In genomic region chr10:124731551-124731950, GRCh38 we compare ENCODE assay signal across 18 cellular contexts. TPM values are rescaled to one million over a fixed set of nuclear protein-coding genes. Genes with fewer than 3 reads are reported as not detected.
A peak's percentile ranks its signal among the peaks of the same experiment; 100 is the strongest.
DNase-seq lines count a peak whose midpoint lies in the region; TF ChIP-seq lines count a peak whose summit lies in the region.
"Had no signal": no experiment of that assay in that cellular context is flagged by ENCODE, and none has a peak within 500 bp of the region (broad histone marks: within the 10 kb centered on the region; RNA-seq: fewer than 3 reads in every experiment).

No MANE protein-coding gene starts in this region.

- H3K27ac ChIP-seq in breast epithelium (peak overlapping the region; percentile 64 to 73), colonic mucosa (peak overlapping the region; percentile 43), neutrophil (peak overlapping the region; percentile 7), transverse colon (peak overlapping the region in 3 of 4 donors; percentile 86 to 91 (median 87))

- H3K4me1 ChIP-seq in breast epithelium: peaks cover 5 to 17% of the 10 kb centered on the region in 2 donors
- peaks cover 50% of the 10 kb centered on the region for H3K4me1 ChIP-seq in colonic mucosa
- peaks cover 29 to 38% of the 10 kb centered on the region in 2 experiments for H3K4me1 ChIP-seq in neutrophil (ENCODE audit: control insufficient read depth in 1 of 2, insufficient read depth in 1 of 2, low read depth in 1 of 2, low read length in 1 of 2)
- peaks cover 68 to 100% (median 82%) of the 10 kb centered on the region in 4 donors for H3K4me1 ChIP-seq in transverse colon
- H3K4me1 ChIP-seq: HAP-1 had no signal

- H3K4me1 Mint-ChIP-seq in MCF 10A (ENCODE audit: insufficient read depth, unreplicated experiment): peaks cover 29% of the 10 kb centered on the region
- peaks cover 52% of the 10 kb centered on the region for H3K4me1 Mint-ChIP-seq in T-helper 2 cell treated with Interferon-gamma antibody and Interleukin-4, amounts not matched to agents 5 μg/mL and 100 μg/mL, for 36 hours (ENCODE audit: low read depth)
- H3K4me1 Mint-ChIP-seq in activated T-helper 2 cell treated with anti-CD3 and anti-CD28 coated beads, Interferon-gamma antibody, Interleukin-2, Interleukin-4, amounts not matched to agents 10 μg/mL and 5 μg/mL and 100 μg/mL, durations not matched to agents 14 hours and 24 hours and 36 hours (ENCODE audit: low read depth): peaks cover 64% of the 10 kb centered on the region

- in situ Hi-C loops in transverse colon (cut with MboI; ENCODE audit: low pct_ligation_motif_present in 1 of 4, low pct_unique_long_range_greater_than_20kb in 1 of 4, low sequenced_read_pairs in 3 of 4): loop anchor here in 2 of 4 donors (10.0 to 25.0 kb wide), 2 partner anchors 87 to 94 kb away; no protein-coding TSS in a partner anchor

- no peak for TF ChIP-seq POLR2A in breast epithelium (IDR thresholded peaks at IDR 0.05)
- no peak for TF ChIP-seq POLR2A in transverse colon (IDR thresholded peaks at IDR 0.05)

- H3K27me3 ChIP-seq in breast epithelium: no peaks in the 10 kb centered on the region
- H3K27me3 ChIP-seq in colonic mucosa: no peaks in the 10 kb centered on the region
- H3K27me3 ChIP-seq in neutrophil: no peaks in the 10 kb centered on the region
- no peaks in the 10 kb centered on the region for H3K27me3 ChIP-seq in transverse colon

- H3K4me3 ChIP-seq in breast epithelium (no peak overlapping the region), colonic mucosa (no peak overlapping the region), neutrophil (ENCODE audit: low read depth in 1 of 2, low read length in 1 of 2) (no peak overlapping the region), transverse colon (no peak overlapping the region)
- H3K4me3 ChIP-seq: HAP-1 had no signal

- WGBS in transverse colon (ENCODE audit: low coverage in 1 of 2), 2 donors: 87 to 92% methylated on average over 4 to 9 of the region's 9 CpGs

- H3K36me3 ChIP-seq in breast epithelium (no peaks in the 10 kb centered on the region), colonic mucosa (no peaks in the 10 kb centered on the region), neutrophil (peaks cover 1% of the 10 kb centered on the region), transverse colon (no peaks in the 10 kb centered on the region)

- no peak overlapping the region for H3K4me3 Mint-ChIP-seq in MCF 10A (ENCODE audit: unreplicated experiment)
- H3K4me3 Mint-ChIP-seq in T-helper 2 cell treated with Interferon-gamma antibody and Interleukin-4, amounts not matched to agents 5 μg/mL and 100 μg/mL, for 36 hours: no peak overlapping the region
- H3K4me3 Mint-ChIP-seq in activated T-helper 2 cell treated with anti-CD3 and anti-CD28 coated beads, Interferon-gamma antibody, Interleukin-2, Interleukin-4, amounts not matched to agents 10 μg/mL and 5 μg/mL and 100 μg/mL, durations not matched to agents 14 hours and 24 hours and 36 hours (ENCODE audit: low read depth): no peak overlapping the region
- H3K4me3 Mint-ChIP-seq: brain; T-helper 1 cell treated with Interleukin-12 subunit alpha and Interleukin-12 subunit beta and Interleukin-4 antibody, amounts not matched to agents 30 μg/mL and 1 μg/mL, for 36 hours had no signal

- TF ChIP-seq EP300 in transverse colon (IDR thresholded peaks at IDR 0.05; ENCODE audit: low read depth): no peak

- H3K27me3 Mint-ChIP-seq in MCF 10A (ENCODE audit: insufficient read depth, unreplicated experiment): no peaks in the 10 kb centered on the region
- H3K27me3 Mint-ChIP-seq in T-helper 2 cell treated with Interferon-gamma antibody and Interleukin-4, amounts not matched to agents 5 μg/mL and 100 μg/mL, for 36 hours (ENCODE audit: low read depth): no peaks in the 10 kb centered on the region
- no peaks in the 10 kb centered on the region for H3K27me3 Mint-ChIP-seq in activated T-helper 2 cell treated with anti-CD3 and anti-CD28 coated beads, Interferon-gamma antibody, Interleukin-2, Interleukin-4, amounts not matched to agents 10 μg/mL and 5 μg/mL and 100 μg/mL, durations not matched to agents 14 hours and 24 hours and 36 hours (ENCODE audit: low read depth)

- H3K9ac ChIP-seq in colonic mucosa (ENCODE audit: low read depth in 2 of 2, low read length in 2 of 2): no peak overlapping the region

- H3K9me3 Mint-ChIP-seq in MCF 10A (ENCODE audit: unreplicated experiment): no peaks in the 10 kb centered on the region
- H3K9me3 Mint-ChIP-seq in T-helper 2 cell treated with Interferon-gamma antibody and Interleukin-4, amounts not matched to agents 5 μg/mL and 100 μg/mL, for 36 hours: no peaks in the 10 kb centered on the region
- H3K9me3 Mint-ChIP-seq in activated T-helper 2 cell treated with anti-CD3 and anti-CD28 coated beads, Interferon-gamma antibody, Interleukin-2, Interleukin-4, amounts not matched to agents 10 μg/mL and 5 μg/mL and 100 μg/mL, durations not matched to agents 14 hours and 24 hours and 36 hours: no peaks in the 10 kb centered on the region
- H3K9me3 Mint-ChIP-seq: brain; T-helper 1 cell treated with Interleukin-12 subunit alpha and Interleukin-12 subunit beta and Interleukin-4 antibody, amounts not matched to agents 30 μg/mL and 1 μg/mL, for 36 hours had no signal

- H3K36me3 Mint-ChIP-seq in MCF 10A (ENCODE audit: insufficient read depth, unreplicated experiment): peaks cover 17% of the 10 kb centered on the region
- peaks cover 22% of the 10 kb centered on the region for H3K36me3 Mint-ChIP-seq in T-helper 2 cell treated with Interferon-gamma antibody and Interleukin-4, amounts not matched to agents 5 μg/mL and 100 μg/mL, for 36 hours (ENCODE audit: low read depth)
- H3K36me3 Mint-ChIP-seq in activated T-helper 2 cell treated with anti-CD3 and anti-CD28 coated beads, Interferon-gamma antibody, Interleukin-2, Interleukin-4, amounts not matched to agents 10 μg/mL and 5 μg/mL and 100 μg/mL, durations not matched to agents 14 hours and 24 hours and 36 hours (ENCODE audit: low read depth): peaks cover 44% of the 10 kb centered on the region

- peak in 1 of 2 donors; percentile 15 for DNase-seq in breast epithelium (ENCODE audit: low spot score in 2 of 2)
- no peak for DNase-seq in MCF 10A (ENCODE audit: unreplicated experiment)
- DNase-seq in colonic mucosa: peak; percentile 22
- DNase-seq in transverse colon: no peak
- DNase-seq in posterior vena cava (ENCODE audit: low spot score): no peak
- DNase-seq in T-helper 2 cell treated with Interferon-gamma antibody and Interleukin-4, amounts not matched to agents 5 μg/mL and 100 μg/mL, for 36 hours (ENCODE audit: low spot score): no peak
- DNase-seq in activated T-helper 2 cell treated with anti-CD3 and anti-CD28 coated beads, Interferon-gamma antibody, Interleukin-2, Interleukin-4, amounts not matched to agents 10 μg/mL and 5 μg/mL and 100 μg/mL, durations not matched to agents 14 hours and 24 hours and 36 hours (ENCODE audit: low spot score): no peak
- DNase-seq: ACHN; DMS153; Kasumi-1; NCI-H187; NCI-H524 treated with DMSO at 0.1 percent for 48 hours; retina; stimulated activated CD4-positive, alpha-beta T cell treated with anti-CD3 and anti-CD28 coated beads, Interleukin-4, amount 100 ng/mL, for 1 hour had no signal

- POLR2A ChIA-PET in MCF 10A (lab: Yijun Ruan, JAX): interaction anchor here (1.4 kb wide), 1 partner anchor 9 kb away, joined by 3 read pairs; no protein-coding TSS in a partner anchor

- H3K9me3 ChIP-seq in breast epithelium: no peaks in the 10 kb centered on the region
- no peaks in the 10 kb centered on the region for H3K9me3 ChIP-seq in colonic mucosa
- no peaks in the 10 kb centered on the region for H3K9me3 ChIP-seq in neutrophil
- H3K9me3 ChIP-seq in transverse colon: no peaks in the 10 kb centered on the region
- H3K9me3 ChIP-seq: HAP-1 had no signal

- CTCF ChIA-PET in MCF 10A (lab: Yijun Ruan, JAX): interaction anchor here (0.9 to 4.4 kb wide), 4 partner anchors 10 to 203 kb away, joined by 3 to 17 read pairs (median 4); no protein-coding TSS in a partner anchor

- intact Hi-C loops in breast epithelium (cut with DNase I; ENCODE audit: low total_unique reads): loop anchor here (10.0 kb wide), 1 partner anchor 77 kb away; no protein-coding TSS in a partner anchor
- intact Hi-C loops in MCF 10A (cut with micrococcal nuclease): no loop called here
- intact Hi-C loops in colonic mucosa (cut with DNase I): no loop called here
- intact Hi-C loops in transverse colon (cut with DNase I; ENCODE audit: low total_unique reads): no loop called here
- intact Hi-C loops in posterior vena cava (cut with DNase I): loop anchor here in 1 of 2 donors (10.0 kb wide), 1 partner anchor 87 kb away; no protein-coding TSS in a partner anchor
- intact Hi-C loops in activated T-helper 2 cell treated with anti-CD3 and anti-CD28 coated beads, Interferon-gamma antibody, Interleukin-2, Interleukin-4, amounts not matched to agents 10 μg/mL and 5 μg/mL and 100 μg/mL, durations not matched to agents 14 hours and 24 hours and 36 hours (cut with micrococcal nuclease): no loop called here

- H3K27ac Mint-ChIP-seq in MCF 10A (ENCODE audit: low read depth, unreplicated experiment): no peak overlapping the region
- no peak overlapping the region for H3K27ac Mint-ChIP-seq in T-helper 2 cell treated with Interferon-gamma antibody and Interleukin-4, amounts not matched to agents 5 μg/mL and 100 μg/mL, for 36 hours
- no peak overlapping the region for H3K27ac Mint-ChIP-seq in activated T-helper 2 cell treated with anti-CD3 and anti-CD28 coated beads, Interferon-gamma antibody, Interleukin-2, Interleukin-4, amounts not matched to agents 10 μg/mL and 5 μg/mL and 100 μg/mL, durations not matched to agents 14 hours and 24 hours and 36 hours
- H3K27ac Mint-ChIP-seq: T-helper 1 cell treated with Interleukin-12 subunit alpha and Interleukin-12 subunit beta and Interleukin-4 antibody, amounts not matched to agents 30 μg/mL and 1 μg/mL, for 36 hours had no signal

- BruUV-seq in MCF 10A (replicated peaks; lab: Mats Ljungman, UMichigan): no TSS peak

- TF ChIP-seq CTCF in breast epithelium (IDR thresholded peaks at IDR 0.05) (no peak), MCF 10A (IDR thresholded peaks at IDR 0.05; ENCODE audit: unreplicated experiment) (no peak), colonic mucosa (IDR thresholded peaks at IDR 0.05) (no peak), neutrophil (IDR thresholded peaks at IDR 0.05) (no peak), transverse colon (IDR thresholded peaks at IDR 0.05) (no peak)

RNA-seq across cellular contexts. Expression of gene FAM53B, which starts 12.6 kb away (rescaled TPM):
- total RNA-seq in breast epithelium (10 to 100 TPM; 17.0 to 39.7 (median 22.8) TPM), MCF 10A (2022) (12.9 and 14.9 TPM in 2 replicates), colonic mucosa (10 to 100 TPM; 43.3 to 45.2 TPM), transverse colon (100 to 1,000 TPM in 1 of 4 donors, 10 to 100 TPM in 3; 41.0 to 110 (median 50.0) TPM), posterior vena cava (10 to 100 TPM; 15.6 to 21.4 TPM)
- total RNA-seq in activated T-helper 2 cell treated with anti-CD3 and anti-CD28 coated beads, Interferon-gamma antibody, Interleukin-2, Interleukin-4, amounts not matched to agents 10 μg/mL and 5 μg/mL and 100 μg/mL, durations not matched to agents 14 hours and 24 hours and 36 hours: 18.1 and 19.3 TPM in 2 replicates

Comparison
In these comparisons a context has a peak if more than half of its experiments do, and no peak if none do; other contexts are left out.
1. H3K27ac ChIP-seq: peak in every context shown above with its lines; median percentile 87 in transverse colon; 68 in breast epithelium; 43 in colonic mucosa; 7 in neutrophil.